18 cellular contexts compared by ENCODE assay signal in the genomic region with DNA sequence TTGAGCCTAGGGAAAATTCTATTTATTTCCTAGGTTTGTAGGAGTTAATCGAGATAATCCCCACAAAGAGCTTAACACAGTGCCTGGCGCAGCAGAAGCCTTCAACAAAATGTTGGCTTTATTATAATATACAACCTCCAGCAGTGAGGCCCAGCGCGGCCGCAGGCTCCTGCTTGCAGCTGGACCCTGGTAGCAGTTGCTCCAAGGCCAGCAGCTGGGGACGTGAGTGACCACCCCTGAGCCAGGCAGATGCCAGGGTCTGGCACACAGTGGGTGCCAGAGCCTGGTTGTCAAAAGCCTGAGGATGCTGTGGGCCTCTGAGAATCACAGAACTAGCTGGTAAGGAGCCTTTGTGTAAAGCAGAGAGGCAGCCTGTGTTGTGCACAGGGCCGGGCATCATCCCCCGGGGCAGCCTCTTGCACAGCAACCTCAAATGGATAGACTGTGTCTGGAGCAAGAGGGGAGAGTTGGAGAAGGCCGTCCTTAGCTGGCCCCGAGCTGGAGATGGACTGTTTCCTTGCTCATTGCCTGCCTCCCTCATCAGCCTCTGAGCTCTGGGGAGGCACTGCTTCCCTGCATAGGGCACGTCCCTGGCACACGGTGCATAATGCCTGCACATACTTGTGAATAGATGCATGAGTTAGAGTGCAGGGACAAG. TPM values are rescaled to one million over a fixed set of nuclear protein-coding genes. Genes with fewer than 3 reads are reported as not detected.
DNase-seq lines count a peak whose midpoint lies in the region; ATAC-seq and TF ChIP-seq lines count a peak whose summit lies in the region.
"Had no signal": no experiment of that assay in that cellular context is flagged by ENCODE, and none has a peak within 500 bp of the region (broad histone marks: within the 10 kb centered on the region; RNA-seq: fewer than 3 reads in every experiment).

No MANE protein-coding gene starts in this region.

- peak overlapping the region in 1 of 2 experiments; percentile 64 for H2BK12ac ChIP-seq in mesenchymal stem cell (ENCODE audit: low read length in 2 of 2)

- H3K79me1 ChIP-seq in mesenchymal stem cell (replicated peaks; ENCODE audit: low read length, poor library complexity, severe bottlenecking): no peaks in the 10 kb centered on the region

- no peaks in the 10 kb centered on the region for H3K9me3 Mint-ChIP-seq in activated naive CD4-positive, alpha-beta T cell treated with anti-CD3 and anti-CD28 coated beads, Interleukin-2, amount 10 ng/mL, durations not matched to agents 7 days and 5 days
- H3K9me3 Mint-ChIP-seq: HFFc6 had no signal

- H2BK15ac ChIP-seq in mesenchymal stem cell (ENCODE audit: low read depth, poor library complexity, severe bottlenecking): no peak overlapping the region

- TF ChIP-seq CTCF in WERI-Rb-1 (IDR thresholded peaks at IDR 0.05; ENCODE audit: low read depth, low read length): no peak

- no peak overlapping the region for H2BK120ac ChIP-seq in mesenchymal stem cell (ENCODE audit: low read depth, low read length)

- peak overlapping the region in 1 of 2 experiments; percentile 75 for H3K14ac ChIP-seq in mesenchymal stem cell (ENCODE audit: low read length in 2 of 2)

- no peak for ATAC-seq in HG03460 (IDR thresholded peaks at IDR 0.05; ENCODE audit: unreplicated experiment)
- ATAC-seq: GM12878, PC-3 had no signal

- H3K27ac ChIP-seq in WERI-Rb-1 (0 out of 2 replicates have a peak overlapping the region, but pooled peaks have one; percentile 12), mesenchymal stem cell (ENCODE audit: low read length, poor library complexity, severe bottlenecking) (no peak overlapping the region)
- H3K27ac ChIP-seq: RWPE1, SJSA1 had no signal

- H3K4me3 ChIP-seq in WERI-Rb-1 (ENCODE audit: low read depth, low read length): no peak overlapping the region
- H3K4me3 ChIP-seq in mesenchymal stem cell (ENCODE audit: insufficient read depth in 1 of 2, low read depth in 1 of 2, low read length in 2 of 2): no peak overlapping the region
- H3K4me3 ChIP-seq: GM12878, SJSA1 had no signal

- H3K27me3 Mint-ChIP-seq in activated naive CD4-positive, alpha-beta T cell treated with anti-CD3 and anti-CD28 coated beads, Interleukin-2, amount 10 ng/mL, durations not matched to agents 7 days and 5 days: peaks cover 20% of the 10 kb centered on the region

- no peak overlapping the region for H4K8ac ChIP-seq in mesenchymal stem cell (ENCODE audit: low read length)

- no peak overlapping the region for H3K4me3 Mint-ChIP-seq in activated naive CD4-positive, alpha-beta T cell treated with anti-CD3 and anti-CD28 coated beads, Interleukin-2, amount 10 ng/mL, durations not matched to agents 7 days and 5 days
- H3K4me3 Mint-ChIP-seq: HFFc6 had no signal

- H3K4ac ChIP-seq in mesenchymal stem cell (ENCODE audit: low read depth in 1 of 2, low read length in 2 of 2): no peak overlapping the region

- H3K27ac Mint-ChIP-seq in activated naive CD4-positive, alpha-beta T cell treated with anti-CD3 and anti-CD28 coated beads, Interleukin-2, amount 10 ng/mL, durations not matched to agents 7 days and 5 days: no peak overlapping the region
- H3K27ac Mint-ChIP-seq: HFFc6 had no signal

- H3K36me3 ChIP-seq in WERI-Rb-1 (no peaks in the 10 kb centered on the region), mesenchymal stem cell (ENCODE audit: control insufficient read depth in 1 of 2, insufficient read depth in 2 of 2, low read depth in 1 of 2, low read length in 2 of 2) (no peaks in the 10 kb centered on the region)
- H3K36me3 ChIP-seq: SJSA1 had no signal

- no peak overlapping the region for H4K91ac ChIP-seq in mesenchymal stem cell (ENCODE audit: low read length)

- H3K36me3 Mint-ChIP-seq in activated naive CD4-positive, alpha-beta T cell treated with anti-CD3 and anti-CD28 coated beads, Interleukin-2, amount 10 ng/mL, durations not matched to agents 7 days and 5 days: no peaks in the 10 kb centered on the region

- 89% methylated on average over 12 of the region's 12 CpGs for WGBS in mesenchymal stem cell

- H3K4me2 ChIP-seq in mesenchymal stem cell (ENCODE audit: low read length, poor library complexity, severe bottlenecking): no peak overlapping the region

- H3K23ac ChIP-seq in mesenchymal stem cell (ENCODE audit: low read length in 2 of 2): peak overlapping the region in 1 of 2 experiments; percentile 56

- H3K9me3 ChIP-seq in WERI-Rb-1 (ENCODE audit: severe bottlenecking) (no peaks in the 10 kb centered on the region), mesenchymal stem cell (ENCODE audit: control insufficient read depth, low read length) (peaks cover 13% of the 10 kb centered on the region)

- CTCF ChIA-PET in activated naive CD4-positive, alpha-beta T cell treated with anti-CD3 and anti-CD28 coated beads, Interleukin-2, amount 10 ng/mL, durations not matched to agents 7 days and 5 days (lab: Charles Lee): interaction anchor here (1.1 kb wide), 1 partner anchor 53 kb away, joined by 3 read pairs; no protein-coding TSS in a partner anchor

- peaks cover 20% of the 10 kb centered on the region for H3K4me1 Mint-ChIP-seq in activated naive CD4-positive, alpha-beta T cell treated with anti-CD3 and anti-CD28 coated beads, Interleukin-2, amount 10 ng/mL, durations not matched to agents 7 days and 5 days

- peak overlapping the region; percentile 6 for H2AFZ ChIP-seq in mesenchymal stem cell (ENCODE audit: low read depth, low read length)

- H3K9ac ChIP-seq in mesenchymal stem cell (ENCODE audit: low read length): no peak overlapping the region

- H3K18ac ChIP-seq in mesenchymal stem cell (ENCODE audit: low read depth in 1 of 2, low read length in 2 of 2): peak overlapping the region in 1 of 2 experiments; percentile 54

- peak; percentile 11 for DNase-seq in activated naive CD4-positive, alpha-beta T cell treated with anti-CD3 and anti-CD28 coated beads, Interleukin-2, amount 10 ng/mL, durations not matched to agents 7 days and 5 days
- DNase-seq in activated naive CD4-positive, alpha-beta T cell (lab: John Stamatoyannopoulos, UW): no peak
- DNase-seq in WERI-Rb-1 (no peak), mesenchymal stem cell (no peak), GOT3 (lab: John Stamatoyannopoulos, UW) (no peak)
- no peak for DNase-seq in activated CD4-positive, alpha-beta T cell treated with anti-CD3 and anti-CD28 coated beads, Interleukin-2, amount 50 U/mL, for 4 hours
- DNase-seq: C1 segment of cervical spinal cord, DMS 273 treated with DMSO at 0.1 percent for 48 hours, GDM1, HFFc6, NCI-H1417, NCI-H2171, NCI-H446, PC-3 had no signal

- H3K27me3 ChIP-seq in WERI-Rb-1 (ENCODE audit: insufficient read depth, low read depth, severe bottlenecking) (no peaks in the 10 kb centered on the region), mesenchymal stem cell (ENCODE audit: control insufficient read depth in 1 of 2, insufficient read depth in 1 of 2, low read length in 2 of 2) (no peaks in the 10 kb centered on the region)
- H3K27me3 ChIP-seq: SJSA1 had no signal

- H3K4me1 ChIP-seq in mesenchymal stem cell (ENCODE audit: control insufficient read depth, insufficient read depth, low read depth, low read length): peaks cover 41% of the 10 kb centered on the region

- H2AK5ac ChIP-seq in mesenchymal stem cell (ENCODE audit: low read length, severe bottlenecking): no peak overlapping the region

- H2BK5ac ChIP-seq in mesenchymal stem cell (ENCODE audit: low read depth, low read length, poor library complexity, severe bottlenecking): no peak overlapping the region

RNA-seq across cellular contexts. Expression of gene CSF1R, which starts 17.3 kb away (rescaled TPM):
- polyA plus RNA-seq in mesenchymal stem cell (2013, experiment 1 of 2): 0.06 TPM
- polyA plus RNA-seq in mesenchymal stem cell (2013, experiment 2 of 2): 0.12 TPM
